ENCODE assay signal across 15 cellular contexts in the genomic region with DNA sequence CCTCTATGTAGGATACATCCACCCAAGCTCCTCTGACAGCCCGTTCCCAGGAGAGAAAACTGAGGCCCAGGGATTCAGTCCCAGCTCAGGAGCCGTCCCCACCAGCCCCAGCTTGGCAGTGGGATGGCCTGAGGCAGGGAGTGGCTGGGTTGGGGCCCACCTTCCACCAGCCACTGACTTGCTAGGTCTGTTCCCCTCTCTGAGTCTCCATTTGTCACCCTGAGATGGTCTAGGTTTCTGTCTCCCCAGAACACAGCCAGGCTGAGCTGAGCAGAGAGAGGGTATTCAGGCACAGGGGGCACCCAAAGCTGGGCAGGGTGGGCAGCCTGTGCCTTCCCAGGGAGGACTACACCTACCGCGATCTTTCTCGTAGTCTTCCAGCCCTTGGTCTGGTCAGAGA.
DNase-seq lines count a peak whose midpoint lies in the region; ATAC-seq and TF ChIP-seq lines count a peak whose summit lies in the region.
"Had no signal": no experiment of that assay in that cellular context is flagged by ENCODE, and none has a peak within 500 bp of the region (broad histone marks: within the 10 kb centered on the region; RNA-seq: fewer than 3 reads in every experiment).

No MANE protein-coding gene starts in this region.

- no peak for ATAC-seq in Right ventricle myocardium superior (ENCODE audit: poor library complexity)
- ATAC-seq in right cardiac atrium = no peak
- no peak for ATAC-seq in aorta (ENCODE audit: low FRiP score)

- H4K8ac ChIP-seq in neuronal stem cell (ENCODE audit: low read depth, low read length) = peak overlapping the region; percentile 67

- no peak overlapping the region for H2AFZ ChIP-seq in neuronal stem cell (ENCODE audit: low read length)

- H3K18ac ChIP-seq in neuronal stem cell (ENCODE audit: low read length) = no peak overlapping the region

- peaks cover 16% of the 10 kb centered on the region for H3K4me1 Mint-ChIP-seq in Caco-2 (ENCODE audit: low read depth, unreplicated experiment)

- no peak overlapping the region for H3K4me2 ChIP-seq in neuronal stem cell (ENCODE audit: insufficient read depth, low read length, poor library complexity, severe bottlenecking)

- H3K9ac ChIP-seq in neuronal stem cell (ENCODE audit: low read depth, low read length, poor library complexity) = no peak overlapping the region

- H3K14ac ChIP-seq in neuronal stem cell (ENCODE audit: low read length) = no peak overlapping the region

- no peak overlapping the region for H2BK12ac ChIP-seq in neuronal stem cell (ENCODE audit: low read length)

- no peak overlapping the region for H3K4me3 Mint-ChIP-seq in Caco-2 (ENCODE audit: unreplicated experiment)
- H3K4me3 Mint-ChIP-seq: CD4-positive, alpha-beta memory T cell had no signal

- H3K4ac ChIP-seq in neuronal stem cell (ENCODE audit: low read length) = no peak overlapping the region

- H3K23ac ChIP-seq in neuronal stem cell (ENCODE audit: low read depth, low read length, poor library complexity) = peak overlapping the region; percentile 70

- H2BK5ac ChIP-seq in neuronal stem cell (ENCODE audit: low read length) = peak overlapping the region; percentile 27

- peak overlapping the region; percentile 14 for H4K91ac ChIP-seq in neuronal stem cell (ENCODE audit: low read depth, low read length, poor library complexity)

- H3K27ac Mint-ChIP-seq in Caco-2 (ENCODE audit: unreplicated experiment) = no peak overlapping the region
- H3K27ac Mint-ChIP-seq: CD4-positive, alpha-beta memory T cell had no signal

- no TSS peak for BruUV-seq in Caco-2 (replicated peaks; lab: Mats Ljungman, UMichigan)

- no peak for TF ChIP-seq CTCF in Caco-2 (IDR thresholded peaks at IDR 0.05; ENCODE audit: insufficient read depth in 1 of 2, low read depth in 1 of 2, low read length in 1 of 2, severe bottlenecking in 1 of 2, unreplicated experiment in 1 of 2)

- no peaks in the 10 kb centered on the region for H3K27me3 ChIP-seq in right cardiac atrium (ENCODE audit: control insufficient read depth, insufficient read depth)
- peaks cover 9% of the 10 kb centered on the region for H3K27me3 ChIP-seq in H7 (ENCODE audit: control insufficient read depth, insufficient read depth, low read length)
- H3K27me3 ChIP-seq in neuronal stem cell (ENCODE audit: control insufficient read depth in 3 of 3, insufficient read depth in 3 of 3, low read depth in 1 of 3, low read length in 3 of 3) = peaks cover 0 to 29% (median 5%) of the 10 kb centered on the region in 3 experiments
- H3K27me3 ChIP-seq in aorta (ENCODE audit: control insufficient read depth in 1 of 2, insufficient read depth in 2 of 2, low read length in 1 of 2) = no peaks in the 10 kb centered on the region
- H3K27me3 ChIP-seq in Caco-2 (replicated peaks; ENCODE audit: control insufficient read depth, insufficient read depth, low read length) = no peaks in the 10 kb centered on the region

- H3K36me3 ChIP-seq in H7 (replicated peaks; ENCODE audit: control insufficient read depth, insufficient read depth, low read length) = no peaks in the 10 kb centered on the region
- H3K36me3 ChIP-seq in neuronal stem cell (replicated peaks in 1 of 2; ENCODE audit: control insufficient read depth in 2 of 2, insufficient read depth in 2 of 2, low read length in 2 of 2) = no peaks in the 10 kb centered on the region
- no peaks in the 10 kb centered on the region for H3K36me3 ChIP-seq in aorta (ENCODE audit: control insufficient read depth in 1 of 2, insufficient read depth in 2 of 2, low read length in 1 of 2)
- H3K36me3 ChIP-seq in Caco-2 (ENCODE audit: control insufficient read depth, insufficient read depth, low read length) = no peaks in the 10 kb centered on the region
- H3K36me3 ChIP-seq: HAP-1 had no signal

- H3K9me3 Mint-ChIP-seq in Caco-2 (ENCODE audit: unreplicated experiment) = no peaks in the 10 kb centered on the region
- H3K9me3 Mint-ChIP-seq: CD4-positive, alpha-beta memory T cell had no signal

- H2AK5ac ChIP-seq in neuronal stem cell (ENCODE audit: low read depth, low read length) = no peak overlapping the region

- H3K79me1 ChIP-seq in neuronal stem cell (ENCODE audit: low read depth, low read length) = no peaks in the 10 kb centered on the region

- H3K9me3 ChIP-seq in right cardiac atrium (ENCODE audit: control insufficient read depth, low read length) = no peaks in the 10 kb centered on the region
- H3K9me3 ChIP-seq in neuronal stem cell (replicated peaks in 1 of 2; ENCODE audit: control insufficient read depth in 2 of 2, insufficient read depth in 1 of 2, low read depth in 1 of 2, low read length in 2 of 2) = no peaks in the 10 kb centered on the region
- H3K9me3 ChIP-seq in aorta (ENCODE audit: control insufficient read depth, low read length) = no peaks in the 10 kb centered on the region
- no peaks in the 10 kb centered on the region for H3K9me3 ChIP-seq in Caco-2
- H3K9me3 ChIP-seq: HAP-1 had no signal

- no peaks in the 10 kb centered on the region for H3K36me3 Mint-ChIP-seq in Caco-2 (ENCODE audit: insufficient read depth, unreplicated experiment)
- H3K36me3 Mint-ChIP-seq: CD4-positive, alpha-beta memory T cell had no signal

- CTCF ChIA-PET in Caco-2 (lab: Charles Lee) = interaction anchor here (0.6 to 1.9 kb wide), 2 partner anchors 98 to 107 kb away, joined by 3 to 9 read pairs; no protein-coding TSS in a partner anchor

- no peaks in the 10 kb centered on the region for H3K4me1 ChIP-seq in right cardiac atrium (ENCODE audit: control insufficient read depth, insufficient read depth, low read length)
- peaks cover 2 to 3% of the 10 kb centered on the region in 2 donors for H3K4me1 ChIP-seq in neuronal stem cell (ENCODE audit: control insufficient read depth in 2 of 2, insufficient read depth in 1 of 2, low read depth in 1 of 2, low read length in 2 of 2)
- H3K4me1 ChIP-seq in aorta (ENCODE audit: control insufficient read depth in 1 of 2, insufficient read depth in 2 of 2, low read length in 2 of 2) = no peaks in the 10 kb centered on the region
- H3K4me1 ChIP-seq in Caco-2 = peaks cover 19% of the 10 kb centered on the region
- H3K4me1 ChIP-seq: HAP-1 had no signal

- peak; percentile 12 for DNase-seq in Right ventricle myocardium superior
- DNase-seq in right cardiac atrium = no peak
- DNase-seq in H7 = peak; percentile 36
- no peak for DNase-seq in neuronal stem cell (ENCODE audit: low spot score)
- peak; percentile 41 to 51 for DNase-seq in aorta
- no peak for DNase-seq in NCI-H1930 (lab: John Stamatoyannopoulos, UW)
- DNase-seq in Caco-2 = no peak
- DNase-seq: CD4-positive, alpha-beta memory T cell; DMS79 treated with DMSO at 0.1 percent for 48 hours; NCI-H187 treated with DMSO at 0.1 percent for 48 hours; NCI-H2171 treated with DMSO at 0.1 percent for 48 hours; NCI-H446 treated with DMSO at 0.1 percent for 48 hours; NCI-H748 treated with DMSO at 0.1 percent for 48 hours; OCI-M1 had no signal

- peak overlapping the region; percentile 38 for H2BK15ac ChIP-seq in neuronal stem cell (ENCODE audit: low read length)

- no peaks in the 10 kb centered on the region for H3K27me3 Mint-ChIP-seq in Caco-2 (ENCODE audit: insufficient read depth, unreplicated experiment)

- H2BK120ac ChIP-seq in neuronal stem cell (ENCODE audit: low read depth, low read length) = peak overlapping the region; percentile 66

- POLR2A ChIA-PET in Caco-2 (lab: Charles Lee) = no interaction called here

- 92% methylated on average over 5 of the region's 5 CpGs for WGBS in right cardiac atrium
- no CpG with 5 or more reads among the region's 5 CpGs for WGBS in neuronal stem cell (ENCODE audit: extremely low coverage in 2 of 2, insufficient read length in 2 of 2, insufficient replicate concordance in 1 of 2), 2 donors
- 93 to 94% methylated on average over 3 to 5 of the region's 5 CpGs for WGBS in aorta, 2 donors

- intact Hi-C loops in Right ventricle myocardium superior (cut with DNase I) (no loop called here), right cardiac atrium (cut with DNase I) (loop anchor here in 2 of 4 donors (5.0 to 10.0 kb wide), 2 partner anchors 94 to 101 kb away; no protein-coding TSS in a partner anchor), aorta (cut with DNase I) (no loop called here), Caco-2 (cut with micrococcal nuclease; ENCODE audit: unreplicated experiment) (no loop called here)

- no peak overlapping the region for H3K27ac ChIP-seq in right cardiac atrium (ENCODE audit: low read length)
- no peak overlapping the region for H3K27ac ChIP-seq in neuronal stem cell (replicated peaks; ENCODE audit: low read length)
- no peak overlapping the region for H3K27ac ChIP-seq in aorta (ENCODE audit: low read depth in 1 of 2, low read length in 2 of 2)

- H3K4me3 ChIP-seq in right cardiac atrium (ENCODE audit: low read length) = no peak overlapping the region
- no peak overlapping the region for H3K4me3 ChIP-seq in H7 (ENCODE audit: insufficient read depth, low read depth, low read length)
- H3K4me3 ChIP-seq in neuronal stem cell (ENCODE audit: low read length in 2 of 2) = no peak overlapping the region
- H3K4me3 ChIP-seq in aorta (ENCODE audit: low read length in 2 of 2) = no peak overlapping the region
- H3K4me3 ChIP-seq in Caco-2 (ENCODE audit: low read depth, low read length) = no peak overlapping the region
- H3K4me3 ChIP-seq: HAP-1 had no signal

Comparison
In these comparisons a context has a peak if more than half of its experiments do, and no peak if none do; other contexts are left out.
1. DNase-seq: peak in Right ventricle myocardium superior (single experiment), H7 (single experiment) and aorta (2 of 2); none in right cardiac atrium (0 of 3), neuronal stem cell (single experiment), NCI-H1930 (0 of 2) and Caco-2 (0 of 2).